In the genomic region with DNA sequence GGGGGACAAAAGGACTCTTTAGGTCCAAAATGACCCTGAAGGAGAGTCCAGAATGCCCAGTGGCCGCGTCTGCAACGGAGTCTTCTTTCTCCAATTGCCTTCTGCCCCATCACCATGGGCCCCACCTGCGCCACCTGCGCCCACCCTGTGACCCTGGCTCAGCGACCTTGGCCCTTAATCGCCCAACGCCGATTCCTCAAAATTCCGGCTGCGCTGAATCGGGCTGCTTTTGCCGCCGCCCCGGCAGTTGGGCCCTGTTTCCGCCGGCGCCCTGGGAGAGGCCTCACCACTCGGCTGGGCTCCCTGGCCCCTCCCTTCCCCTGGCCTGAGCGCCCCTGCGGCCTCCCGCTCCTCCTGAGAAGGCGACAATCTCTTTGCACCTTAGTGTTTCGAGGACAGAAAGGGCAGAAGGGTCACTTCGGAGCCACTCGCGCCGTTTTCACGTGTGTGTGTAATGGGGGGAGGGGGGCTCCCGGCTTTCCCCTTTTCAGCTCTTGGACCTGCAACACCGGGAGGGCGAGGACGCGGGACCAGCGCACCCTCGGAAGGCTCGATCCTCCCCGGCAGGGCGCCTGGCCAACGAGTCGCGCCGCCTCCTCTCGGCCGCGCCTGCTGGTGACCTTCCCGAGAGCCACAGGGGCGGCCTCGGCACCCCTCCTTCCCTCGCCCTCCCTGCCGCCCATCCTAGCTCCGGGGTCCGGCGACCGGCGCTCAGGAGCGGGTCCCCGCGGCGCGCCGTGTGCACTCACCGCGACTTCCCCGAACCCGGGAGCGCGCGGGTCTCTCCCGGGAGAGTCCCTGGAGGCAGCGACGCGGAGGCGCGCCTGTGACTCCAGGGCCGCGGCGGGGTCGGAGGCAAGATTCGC, we compare ENCODE assay signal across 9 cellular contexts. TPM values are rescaled to one million over a fixed set of nuclear protein-coding genes. Genes with fewer than 3 reads are reported as not detected.
DNase-seq lines count a peak whose midpoint lies in the region; ATAC-seq and TF ChIP-seq lines count a peak whose summit lies in the region.
"Had no signal": no experiment of that assay in that cellular context is flagged by ENCODE, and none has a peak within 500 bp of the region (broad histone marks: within the 10 kb centered on the region; RNA-seq: fewer than 3 reads in every experiment).

No MANE protein-coding gene starts in this region.

- TF ChIP-seq POLR2A in esophagus squamous epithelium (IDR thresholded peaks at IDR 0.05) (peak in 1 of 4 donors; percentile 30), prostate gland (IDR thresholded peaks at IDR 0.05) (no peak)

- peak; percentile 53 for DNase-seq in NCI-H2029 (lab: John Stamatoyannopoulos, UW)
- DNase-seq in esophagus squamous epithelium (lab: John Stamatoyannopoulos, UW): no peak
- no peak for DNase-seq in prostate gland (ENCODE audit: low spot score)
- no peak for DNase-seq in NCI-H1694 (lab: John Stamatoyannopoulos, UW)
- DNase-seq in nucleus accumbens (lab: John Stamatoyannopoulos, UW): no peak
- DNase-seq: activated effector memory CD4-positive, alpha-beta T cell treated with Interleukin-2 at 50 U/mL for 16 hours had no signal

- H3K9me3 ChIP-seq in ES-I3 (ENCODE audit: control insufficient read depth, insufficient read depth, low read length): no peaks in the 10 kb centered on the region
- H3K9me3 ChIP-seq in esophagus squamous epithelium: no peaks in the 10 kb centered on the region
- no peaks in the 10 kb centered on the region for H3K9me3 ChIP-seq in prostate gland

- TF ChIP-seq CTCF in esophagus squamous epithelium (IDR thresholded peaks at IDR 0.05) (no peak), prostate gland (IDR thresholded peaks at IDR 0.05) (peak in 1 of 4 experiments; percentile 21)

- intact Hi-C loops in esophagus squamous epithelium (cut with DNase I) (no loop called here), prostate gland (cut with DNase I) (no loop called here)

- H3K27me3 ChIP-seq in esophagus squamous epithelium: peaks cover 0 to 100% (median 23%) of the 10 kb centered on the region in 4 donors
- peaks cover 18% of the 10 kb centered on the region for H3K27me3 ChIP-seq in prostate gland (replicated peaks; ENCODE audit: insufficient read depth)

- peak overlapping the region; percentile 47 for H3K9ac ChIP-seq in ES-I3 (ENCODE audit: low read depth, low read length)

- H3K4me3 ChIP-seq in esophagus squamous epithelium: peak overlapping the region; percentile 73 to 92 (median 77)
- H3K4me3 ChIP-seq in prostate gland: peak overlapping the region; percentile 51 to 59

- no peak for ATAC-seq in GM19455 (IDR thresholded peaks at IDR 0.05; ENCODE audit: unreplicated experiment)
- no peak for ATAC-seq in GM21381 (IDR thresholded peaks at IDR 0.05; ENCODE audit: unreplicated experiment)

- H3K27ac ChIP-seq in esophagus squamous epithelium (peak overlapping the region; percentile 88 to 97 (median 96)), prostate gland (peak overlapping the region; percentile 62 to 83)

- H3K4me1 ChIP-seq in ES-I3 (ENCODE audit: insufficient read depth, low read length) (peaks cover 10% of the 10 kb centered on the region; the same call in 1 of the 2 replicates), esophagus squamous epithelium (peaks cover 25 to 96% (median 35%) of the 10 kb centered on the region in 3 donors), prostate gland (replicated peaks) (peaks cover 11% of the 10 kb centered on the region)

- H3K36me3 ChIP-seq in ES-I3 (ENCODE audit: insufficient read depth, low read length) (no peaks in the 10 kb centered on the region), esophagus squamous epithelium (no peaks in the 10 kb centered on the region), prostate gland (no peaks in the 10 kb centered on the region)

- WGBS in esophagus squamous epithelium, 2 donors: 6% methylated on average over 6 of the region's 80 CpGs; no CpG with 5 or more reads in 1 of the 2 donors
- WGBS in prostate gland: 1% methylated on average over 63 of the region's 80 CpGs

RNA-seq across cellular contexts. Expression of a gene that starts 0.5 kb away (rescaled TPM):
- total RNA-seq in esophagus squamous epithelium (10 to 100 TPM; 20.3 to 49.4 (median 29.9) TPM), prostate gland (10 to 100 TPM in 1 of 2 donors, 1 to 10 TPM in 1; 1.0 to 16.3 TPM)
